ENCODE assay signal across 7 cellular contexts in the genomic region with DNA sequence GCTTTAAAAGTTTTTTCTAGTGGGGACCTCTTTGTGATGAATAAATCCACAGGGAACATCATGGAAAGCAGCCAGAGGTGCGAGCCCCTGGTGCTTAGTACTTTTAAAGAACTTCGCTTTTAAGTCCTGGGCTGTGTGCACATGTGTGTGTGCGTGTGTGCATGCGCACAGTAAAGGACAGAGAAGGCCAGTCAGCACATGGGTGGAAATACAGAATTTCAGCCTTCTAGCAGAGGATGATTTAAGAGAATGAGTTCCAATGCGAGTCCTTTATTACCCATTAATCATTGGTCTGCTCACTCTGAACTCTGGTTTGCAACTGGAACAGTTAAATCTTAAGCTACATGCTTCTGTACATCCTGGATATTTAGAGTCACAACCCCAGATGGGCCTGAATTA. TPM values are rescaled to one million over a fixed set of nuclear protein-coding genes. Genes with fewer than 3 reads are reported as not detected.
DNase-seq lines count a peak whose midpoint lies in the region; TF ChIP-seq lines count a peak whose summit lies in the region.

No MANE protein-coding gene starts in this region.

- TF ChIP-seq EP300 in transverse colon (IDR thresholded peaks at IDR 0.05; ENCODE audit: low read depth): no peak

- no CpG with 5 or more reads among the region's 5 CpGs for WGBS in mesendoderm (ENCODE audit: extremely low coverage, insufficient coverage, low lambda C conversion rate)
- WGBS in transverse colon (ENCODE audit: low coverage in 1 of 2), 2 donors: 39 to 48% methylated on average over 2 to 5 of the region's 5 CpGs

- DNase-seq in RPMI8226 (peak; percentile 21), mesendoderm (no peak), transverse colon (no peak), superior temporal gyrus (ENCODE audit: extremely low spot score) (no peak), NCI-H1092 (lab: John Stamatoyannopoulos, UW) (no peak), NCI-H748 treated with DMSO at 0.1 percent for 48 hours (lab: John Stamatoyannopoulos, UW) (no peak)

- H4K5ac ChIP-seq in mesendoderm (ENCODE audit: low read length): no peak overlapping the region

- intact Hi-C loops in transverse colon (cut with DNase I; ENCODE audit: low total_unique reads): loop anchor here (10.0 kb wide), 1 partner anchor 52 kb away; no protein-coding TSS in a partner anchor

- H3K79me1 ChIP-seq in mesendoderm (ENCODE audit: low read length): peaks cover 18% of the 10 kb centered on the region

- no peak overlapping the region for H2AK5ac ChIP-seq in mesendoderm (ENCODE audit: low read length)

- H3K9ac ChIP-seq in duodenal mucosa (ENCODE audit: low read depth in 1 of 2, low read length in 2 of 2) (peak overlapping the region; percentile 39 to 56), mesendoderm (ENCODE audit: low read length) (no peak overlapping the region)

- TF ChIP-seq POLR2A in transverse colon (IDR thresholded peaks at IDR 0.05): no peak

- H3K56ac ChIP-seq in mesendoderm (ENCODE audit: low read length): no peak overlapping the region

- in situ Hi-C loops in transverse colon (cut with MboI; ENCODE audit: low pct_ligation_motif_present in 1 of 4, low pct_unique_long_range_greater_than_20kb in 1 of 4, low sequenced_read_pairs in 3 of 4): loop anchor here in 2 of 4 donors (25.0 kb wide), 1 partner anchor 194 kb away; no protein-coding TSS in a partner anchor

- H3K27me3 ChIP-seq in duodenal mucosa (ENCODE audit: control insufficient read depth in 1 of 2, insufficient read depth in 2 of 2, low read length in 2 of 2) (no peaks in the 10 kb centered on the region), mesendoderm (ENCODE audit: insufficient read depth, low read length, poor library complexity) (no peaks in the 10 kb centered on the region), transverse colon (no peaks in the 10 kb centered on the region)

- H3K36me3 ChIP-seq in duodenal mucosa (ENCODE audit: control insufficient read depth in 1 of 2, insufficient read depth in 2 of 2, low read length in 2 of 2) (no peaks in the 10 kb centered on the region), mesendoderm (ENCODE audit: control insufficient read depth, insufficient read depth, low read length) (no peaks in the 10 kb centered on the region), transverse colon (no peaks in the 10 kb centered on the region)

- H3K79me2 ChIP-seq in mesendoderm (ENCODE audit: control insufficient read depth, insufficient read depth, low read length): peaks cover 91% of the 10 kb centered on the region

- H3K4me1 ChIP-seq in duodenal mucosa (ENCODE audit: control insufficient read depth in 1 of 2, insufficient read depth in 2 of 2, low read length in 2 of 2) (peaks cover 35 to 48% of the 10 kb centered on the region in 2 donors), mesendoderm (ENCODE audit: control insufficient read depth, low read depth, low read length) (peaks cover 54% of the 10 kb centered on the region), transverse colon (peaks cover 29 to 82% (median 43%) of the 10 kb centered on the region in 4 donors)

- H3K4me3 ChIP-seq in duodenal mucosa (ENCODE audit: low read depth in 1 of 2, low read length in 2 of 2) (peak overlapping the region in 1 of 2 donors; percentile 15), mesendoderm (ENCODE audit: low read length) (no peak overlapping the region), transverse colon (peak overlapping the region in 1 of 4 donors; percentile 25)

- H3K9me3 ChIP-seq in duodenal mucosa (ENCODE audit: control insufficient read depth in 1 of 2, low read length in 2 of 2): no peaks in the 10 kb centered on the region
- no peaks in the 10 kb centered on the region for H3K9me3 ChIP-seq in transverse colon

- H2BK120ac ChIP-seq in mesendoderm (ENCODE audit: low read depth, low read length): no peak overlapping the region

- H3K27ac ChIP-seq in duodenal mucosa (ENCODE audit: low read depth, low read length) (peak overlapping the region; percentile 55), mesendoderm (ENCODE audit: low read depth, low read length) (no peak overlapping the region), transverse colon (peak overlapping the region; percentile 88 to 94 (median 93))

- no peak overlapping the region for H3K4me2 ChIP-seq in mesendoderm (ENCODE audit: low read length)

- peak overlapping the region; percentile 53 for H3K18ac ChIP-seq in mesendoderm (ENCODE audit: low read length)

- no peak overlapping the region for H2BK15ac ChIP-seq in mesendoderm (replicated peaks; ENCODE audit: low read depth)

- no peak overlapping the region for H2BK5ac ChIP-seq in mesendoderm (ENCODE audit: low read length)

- no peak overlapping the region for H4K8ac ChIP-seq in mesendoderm (ENCODE audit: low read depth, low read length)

- TF ChIP-seq CTCF in transverse colon (IDR thresholded peaks at IDR 0.05): no peak

- peak overlapping the region; percentile 24 for H3K4ac ChIP-seq in mesendoderm (ENCODE audit: low read depth, low read length)

- H3K23ac ChIP-seq in mesendoderm (ENCODE audit: low read length): no peak overlapping the region

RNA-seq across cellular contexts. Expression of a gene that starts 18.9 kb away (rescaled TPM):
- 57.5 TPM for polyA plus RNA-seq in mesendoderm (2013, experiment 1 of 2)
- polyA plus RNA-seq in mesendoderm (2013, experiment 2 of 2): 58.2 TPM
- 100 to 1,000 TPM in 1 of 4 donors, 10 to 100 TPM in 3; 46.4 to 214 (median 61.2) TPM for total RNA-seq in transverse colon
